ENCODE assay signal across 8 cellular contexts in genomic region chr6:43669050-43669921, GRCh38. TPM values are rescaled to one million over a fixed set of nuclear protein-coding genes. Genes with fewer than 3 reads are reported as not detected.
DNase-seq lines count a peak whose midpoint lies in the region; ATAC-seq and TF ChIP-seq lines count a peak whose summit lies in the region.

No MANE protein-coding gene starts in this region.

- WGBS in prostate gland = 38% methylated on average over 15 of the region's 15 CpGs

- ATAC-seq in T-helper 17 cell (no peak), GM21576 (IDR thresholded peaks at IDR 0.05; ENCODE audit: unreplicated experiment) (no peak), GM21619 (IDR thresholded peaks at IDR 0.05; ENCODE audit: unreplicated experiment) (no peak)

- peaks cover 15% of the 10 kb centered on the region for H3K4me1 ChIP-seq in prostate gland (replicated peaks)

- no peak for TF ChIP-seq CTCF in prostate gland (IDR thresholded peaks at IDR 0.05)

- no peak overlapping the region for H3K4me3 ChIP-seq in prostate gland

- no peak overlapping the region for H3K4me3 Mint-ChIP-seq in T-helper 17 cell

- DNase-seq in COLO668 (lab: John Stamatoyannopoulos, UW; ENCODE audit: unreplicated experiment) (peak; percentile 4), T-helper 17 cell (no peak), glomerular visceral epithelial cell (ENCODE audit: extremely low spot score) (peak; percentile 13), prostate gland (ENCODE audit: low spot score) (no peak), OCI-M2 (lab: John Stamatoyannopoulos, UW; ENCODE audit: unreplicated experiment) (no peak), Kasumi-1 (lab: John Stamatoyannopoulos, UW) (no peak)

- H3K27me3 ChIP-seq in prostate gland (replicated peaks; ENCODE audit: insufficient read depth) = no peaks in the 10 kb centered on the region

- no peaks in the 10 kb centered on the region for H3K36me3 ChIP-seq in prostate gland

- intact Hi-C loops in prostate gland (cut with DNase I) = loop anchor here (2.0 to 5.0 kb wide), 2 partner anchors 98 to 410 kb away; no protein-coding TSS in a partner anchor

- H3K27me3 Mint-ChIP-seq in T-helper 17 cell = no peaks in the 10 kb centered on the region

- peaks cover 18% of the 10 kb centered on the region for H3K4me1 Mint-ChIP-seq in T-helper 17 cell

- H3K36me3 Mint-ChIP-seq in T-helper 17 cell (ENCODE audit: low read depth) = no peaks in the 10 kb centered on the region

- TF ChIP-seq POLR2A in prostate gland (IDR thresholded peaks at IDR 0.05) = no peak

- H3K9me3 ChIP-seq in T-helper 17 cell (ENCODE audit: control insufficient read depth, low read length, poor library complexity, severe bottlenecking) = no peaks in the 10 kb centered on the region
- H3K9me3 ChIP-seq in prostate gland = no peaks in the 10 kb centered on the region

- peak overlapping the region; percentile 47 to 73 for H3K27ac ChIP-seq in prostate gland

- peak overlapping the region; percentile 49 for H3K27ac Mint-ChIP-seq in T-helper 17 cell

RNA-seq across cellular contexts. Expression of gene MRPS18A, which starts 18.3 kb away (rescaled TPM):
- 10 to 100 TPM; 24.2 to 29.8 TPM for total RNA-seq in T-helper 17 cell
- 10 to 100 TPM; 56.6 to 56.9 TPM for total RNA-seq in prostate gland

RNA-seq across cellular contexts. Expression of gene RSPH9, which starts 24.4 kb away (rescaled TPM):
- under 1 TPM in 1 of 2 donors, not detected in 1; 0.29 TPM for total RNA-seq in T-helper 17 cell
- total RNA-seq in prostate gland = 1 to 10 TPM in 1 of 2 donors, under 1 TPM in 1; 0.23 to 1.9 TPM

RNA-seq across cellular contexts. Expression of gene MAD2L1BP, which starts 33.6 kb away (rescaled TPM):
- total RNA-seq in T-helper 17 cell (10 to 100 TPM; 17.1 to 30.5 TPM), prostate gland (10 to 100 TPM; 24.9 to 46.8 TPM)

RNA-seq across cellular contexts. Expression of gene GTPBP2, which starts 40.2 kb away (rescaled TPM):
- total RNA-seq in T-helper 17 cell (10 to 100 TPM; 49.3 to 65.3 TPM), prostate gland (10 to 100 TPM; 22.4 to 54.9 TPM)

Comparison
In these comparisons a context has a peak if more than half of its experiments do, and no peak if none do; other contexts are left out.
1. DNase-seq: peak in COLO668 (single experiment) and glomerular visceral epithelial cell (single experiment); none in T-helper 17 cell (0 of 3), prostate gland (single experiment), OCI-M2 (single experiment) and Kasumi-1 (0 of 2).